In the genomic region with DNA sequence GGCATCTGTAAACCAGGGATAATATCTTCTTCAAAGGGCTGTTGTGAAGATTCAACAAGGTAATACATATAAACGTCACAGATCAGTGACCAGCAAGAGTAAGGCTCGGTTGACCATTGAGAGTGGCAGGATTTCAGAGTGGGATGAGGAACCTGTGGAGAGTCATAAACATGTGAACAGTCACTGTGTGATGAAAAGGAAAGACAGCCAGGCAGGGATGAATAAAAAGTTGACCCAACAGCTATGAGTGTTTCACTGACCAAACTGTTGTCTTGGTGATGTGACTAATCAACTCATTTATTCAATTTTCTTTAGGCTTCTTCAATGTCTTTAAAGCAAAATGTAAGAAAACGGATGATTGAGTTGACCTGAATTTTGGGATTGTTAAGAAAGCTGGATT, we compare ENCODE assay signal across 1 cellular context.
TF ChIP-seq lines count a peak whose summit lies in the region.

No MANE protein-coding gene starts in this region.

TF ChIP-seq in SK-N-SH treated with all-trans-retinoic acid at 6 μM for 48 hours, 23 proteins besides CTCF, POLR2A, EP300 and RAD21 (continued from another document):
- TF ChIP-seq, protein P1, sequence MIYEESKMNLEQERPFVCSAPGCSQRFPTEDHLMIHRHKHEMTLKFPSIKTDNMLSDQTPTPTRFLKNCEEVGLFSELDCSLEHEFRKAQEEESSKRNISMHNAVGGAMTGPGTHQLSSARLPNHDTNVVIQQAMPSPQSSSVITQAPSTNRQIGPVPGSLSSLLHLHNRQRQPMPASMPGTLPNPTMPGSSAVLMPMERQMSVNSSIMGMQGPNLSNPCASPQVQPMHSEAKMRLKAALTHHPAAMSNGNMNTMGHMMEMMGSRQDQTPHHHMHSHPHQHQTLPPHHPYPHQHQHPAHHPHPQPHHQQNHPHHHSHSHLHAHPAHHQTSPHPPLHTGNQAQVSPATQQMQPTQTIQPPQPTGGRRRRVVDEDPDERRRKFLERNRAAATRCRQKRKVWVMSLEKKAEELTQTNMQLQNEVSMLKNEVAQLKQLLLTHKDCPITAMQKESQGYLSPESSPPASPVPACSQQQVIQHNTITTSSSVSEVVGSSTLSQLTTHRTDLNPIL (CRISPR knock-in tag; IDR thresholded peaks at IDR 0.05; ENCODE audit: low read depth), result no peak
